ENCODE assay signal across 20 cellular contexts in the genomic region with DNA sequence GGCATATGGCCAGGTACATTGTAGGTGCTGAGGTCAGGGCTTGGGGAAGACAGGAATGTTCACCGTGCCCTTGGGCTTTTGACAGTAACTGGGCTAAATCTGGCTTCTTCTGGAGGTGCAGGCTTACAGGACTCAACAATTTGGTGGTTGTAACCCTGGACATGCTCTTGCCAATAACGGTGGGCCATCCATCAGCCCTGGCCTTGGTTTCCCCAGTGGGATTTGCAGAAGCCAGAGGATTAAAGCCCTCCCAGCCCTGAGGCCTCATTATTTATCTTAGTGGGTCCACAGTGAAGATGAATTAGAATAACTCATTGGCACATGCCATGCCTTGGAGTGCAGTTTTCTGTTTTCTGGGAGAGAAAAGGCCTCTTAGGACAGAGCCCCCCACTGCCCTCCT. TPM values are rescaled to one million over a fixed set of nuclear protein-coding genes. Genes with fewer than 3 reads are reported as not detected.
DNase-seq lines count a peak whose midpoint lies in the region; ATAC-seq and TF ChIP-seq lines count a peak whose summit lies in the region.
"Had no signal": no experiment of that assay in that cellular context is flagged by ENCODE, and none has a peak within 500 bp of the region (broad histone marks: within the 10 kb centered on the region; RNA-seq: fewer than 3 reads in every experiment).

No MANE protein-coding gene starts in this region.

- DNase-seq in HL-60 (ENCODE audit: low read depth in 1 of 2, low spot score in 1 of 2), result no peak
- no peak for DNase-seq in natural killer cell
- DNase-seq in T1000 (lab: John Stamatoyannopoulos, UW), result no peak
- DNase-seq in T-helper 2 cell treated with Interferon-gamma antibody and Interleukin-4, amounts not matched to agents 5 μg/mL and 100 μg/mL, for 36 hours (ENCODE audit: low spot score), result no peak
- DNase-seq in transverse colon, result no peak
- DNase-seq: EL; endodermal cell; esophagus squamous epithelium; gastrocnemius medialis; hippocampal formation; NCI-H1694; stimulated activated naive CD4-positive, alpha-beta T cell treated with Interleukin-2 at 50 U/mL for 16 hours had no signal

- peak overlapping the region; percentile 82 for H3K4me3 Mint-ChIP-seq in natural killer cell
- H3K4me3 Mint-ChIP-seq in T-helper 2 cell treated with Interferon-gamma antibody and Interleukin-4, amounts not matched to agents 5 μg/mL and 100 μg/mL, for 36 hours, result no peak overlapping the region
- H3K4me3 Mint-ChIP-seq: endodermal cell had no signal

- 82% methylated on average over 2 of the region's 2 CpGs; no CpG with 5 or more reads in 1 of the 2 donors for WGBS in transverse colon (ENCODE audit: low coverage in 1 of 2), 2 donors

- peaks cover 47 to 60% of the 10 kb centered on the region in 2 donors for H3K27me3 Mint-ChIP-seq in natural killer cell (ENCODE audit: low read depth in 2 of 2)
- peaks cover 30% of the 10 kb centered on the region for H3K27me3 Mint-ChIP-seq in T-helper 2 cell treated with Interferon-gamma antibody and Interleukin-4, amounts not matched to agents 5 μg/mL and 100 μg/mL, for 36 hours (ENCODE audit: low read depth)

- peaks cover 80% of the 10 kb centered on the region in 2 donors for H3K4me1 Mint-ChIP-seq in natural killer cell
- H3K4me1 Mint-ChIP-seq in T-helper 2 cell treated with Interferon-gamma antibody and Interleukin-4, amounts not matched to agents 5 μg/mL and 100 μg/mL, for 36 hours (ENCODE audit: low read depth), result peaks cover 42% of the 10 kb centered on the region

- TF ChIP-seq EP300 in transverse colon (IDR thresholded peaks at IDR 0.05; ENCODE audit: low read depth), result no peak

- in situ Hi-C loops in transverse colon (cut with MboI; ENCODE audit: low pct_ligation_motif_present in 1 of 4, low pct_unique_long_range_greater_than_20kb in 1 of 4, low sequenced_read_pairs in 3 of 4), result no loop called here

- no peaks in the 10 kb centered on the region for H3K9me3 ChIP-seq in transverse colon
- H3K9me3 ChIP-seq: esophagus squamous epithelium, gastrocnemius medialis, mucosa of descending colon, thoracic aorta had no signal

- no peaks in the 10 kb centered on the region for H3K9me3 Mint-ChIP-seq in natural killer cell
- peaks cover 18% of the 10 kb centered on the region for H3K9me3 Mint-ChIP-seq in T-helper 2 cell treated with Interferon-gamma antibody and Interleukin-4, amounts not matched to agents 5 μg/mL and 100 μg/mL, for 36 hours

- H3K36me3 ChIP-seq in transverse colon, result no peaks in the 10 kb centered on the region
- H3K36me3 ChIP-seq: esophagus squamous epithelium, gastrocnemius medialis, thoracic aorta had no signal

- no peak for ATAC-seq in natural killer cell
- ATAC-seq in SK-N-SH treated with all-trans-retinoic acid at 6 μM for 48 hours, result no peak
- ATAC-seq: gastrocnemius medialis had no signal

- no peak overlapping the region for H3K4me3 ChIP-seq in HL-60 (replicated peaks; ENCODE audit: insufficient read depth, low read length)
- no peak overlapping the region for H3K4me3 ChIP-seq in transverse colon
- H3K4me3 ChIP-seq: gastrocnemius medialis, mucosa of descending colon, smooth muscle cell, thoracic aorta had no signal

- no peaks in the 10 kb centered on the region for H3K27me3 ChIP-seq in HL-60 (ENCODE audit: insufficient read depth, poor library complexity, severe bottlenecking)
- H3K27me3 ChIP-seq in transverse colon, result no peaks in the 10 kb centered on the region
- H3K27me3 ChIP-seq: gastrocnemius medialis had no signal

- TF ChIP-seq CTCF in C4-2B (conservative IDR thresholded peaks at IDR 0.05), result no peak
- TF ChIP-seq CTCF in HL-60 (IDR thresholded peaks at IDR 0.05; ENCODE audit: insufficient read depth, low read length), result no peak
- TF ChIP-seq CTCF in VCaP (conservative IDR thresholded peaks at IDR 0.05), result no peak
- no peak for TF ChIP-seq CTCF in natural killer cell (IDR thresholded peaks at IDR 0.05)
- TF ChIP-seq CTCF in transverse colon (IDR thresholded peaks at IDR 0.05), result no peak

- no peak for TF ChIP-seq POLR2A in transverse colon (IDR thresholded peaks at IDR 0.05)

- no peaks in the 10 kb centered on the region for H3K36me3 Mint-ChIP-seq in natural killer cell
- peaks cover 17% of the 10 kb centered on the region for H3K36me3 Mint-ChIP-seq in T-helper 2 cell treated with Interferon-gamma antibody and Interleukin-4, amounts not matched to agents 5 μg/mL and 100 μg/mL, for 36 hours (ENCODE audit: low read depth)

- H3K27ac ChIP-seq in C4-2B (peak overlapping the region; percentile 59), HL-60 (replicated peaks) (peak overlapping the region; percentile 47), VCaP (peak overlapping the region; percentile 87), transverse colon (no peak overlapping the region)
- H3K27ac ChIP-seq: gastrocnemius medialis, thoracic aorta had no signal

- peaks cover 12 to 30% (median 21%) of the 10 kb centered on the region in 4 donors for H3K4me1 ChIP-seq in transverse colon
- H3K4me1 ChIP-seq: gastrocnemius medialis had no signal

- intact Hi-C loops in natural killer cell (cut with micrococcal nuclease), result loop anchor here (1.0 to 2.0 kb wide), 5 partner anchors 8 to 111 kb away; a partner anchor contains a TSS
- intact Hi-C loops in transverse colon (cut with DNase I; ENCODE audit: low total_unique reads), result no loop called here

- peak overlapping the region in 1 of 2 donors; percentile 74 for H3K27ac Mint-ChIP-seq in natural killer cell
- H3K27ac Mint-ChIP-seq in T-helper 2 cell treated with Interferon-gamma antibody and Interleukin-4, amounts not matched to agents 5 μg/mL and 100 μg/mL, for 36 hours, result no peak overlapping the region
- H3K27ac Mint-ChIP-seq: activated naive CD8-positive, alpha-beta T cell treated with anti-CD3 and anti-CD28 coated beads, Interleukin-2, amount 10 ng/mL, durations not matched to agents 7 days and 5 days; endodermal cell had no signal

TF ChIP-seq in SK-N-SH treated with all-trans-retinoic acid at 6 μM for 48 hours, 23 proteins besides CTCF, POLR2A, EP300 and RAD21 (continues in another document):
- TF ChIP-seq RARB (CRISPR knock-in tag; IDR thresholded peaks at IDR 0.05), result no peak
- no peak for TF ChIP-seq BACH2 (CRISPR knock-in tag; IDR thresholded peaks at IDR 0.05; ENCODE audit: borderline replicate concordance)
- TF ChIP-seq ZFP30 (CRISPR knock-in tag; IDR thresholded peaks at IDR 0.05), result no peak
- no peak for TF ChIP-seq ZNF8 (CRISPR knock-in tag; IDR thresholded peaks at IDR 0.05)
- no peak for TF ChIP-seq ZNF565 (CRISPR knock-in tag; conservative IDR thresholded peaks at IDR 0.05; ENCODE audit: low read depth)
- TF ChIP-seq, protein P1, sequence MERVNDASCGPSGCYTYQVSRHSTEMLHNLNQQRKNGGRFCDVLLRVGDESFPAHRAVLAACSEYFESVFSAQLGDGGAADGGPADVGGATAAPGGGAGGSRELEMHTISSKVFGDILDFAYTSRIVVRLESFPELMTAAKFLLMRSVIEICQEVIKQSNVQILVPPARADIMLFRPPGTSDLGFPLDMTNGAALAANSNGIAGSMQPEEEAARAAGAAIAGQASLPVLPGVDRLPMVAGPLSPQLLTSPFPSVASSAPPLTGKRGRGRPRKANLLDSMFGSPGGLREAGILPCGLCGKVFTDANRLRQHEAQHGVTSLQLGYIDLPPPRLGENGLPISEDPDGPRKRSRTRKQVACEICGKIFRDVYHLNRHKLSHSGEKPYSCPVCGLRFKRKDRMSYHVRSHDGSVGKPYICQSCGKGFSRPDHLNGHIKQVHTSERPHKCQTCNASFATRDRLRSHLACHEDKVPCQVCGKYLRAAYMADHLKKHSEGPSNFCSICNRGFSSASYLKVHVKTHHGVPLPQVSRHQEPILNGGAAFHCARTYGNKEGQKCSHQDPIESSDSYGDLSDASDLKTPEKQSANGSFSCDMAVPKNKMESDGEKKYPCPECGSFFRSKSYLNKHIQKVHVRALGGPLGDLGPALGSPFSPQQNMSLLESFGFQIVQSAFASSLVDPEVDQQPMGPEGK (CRISPR knock-in tag; IDR thresholded peaks at IDR 0.05; ENCODE audit: borderline replicate concordance), result no peak
- TF ChIP-seq CSDC2 (CRISPR knock-in tag; IDR thresholded peaks at IDR 0.05), result no peak
- no peak for TF ChIP-seq GLIS3 (CRISPR knock-in tag; IDR thresholded peaks at IDR 0.05)
- TF ChIP-seq, protein P2, sequence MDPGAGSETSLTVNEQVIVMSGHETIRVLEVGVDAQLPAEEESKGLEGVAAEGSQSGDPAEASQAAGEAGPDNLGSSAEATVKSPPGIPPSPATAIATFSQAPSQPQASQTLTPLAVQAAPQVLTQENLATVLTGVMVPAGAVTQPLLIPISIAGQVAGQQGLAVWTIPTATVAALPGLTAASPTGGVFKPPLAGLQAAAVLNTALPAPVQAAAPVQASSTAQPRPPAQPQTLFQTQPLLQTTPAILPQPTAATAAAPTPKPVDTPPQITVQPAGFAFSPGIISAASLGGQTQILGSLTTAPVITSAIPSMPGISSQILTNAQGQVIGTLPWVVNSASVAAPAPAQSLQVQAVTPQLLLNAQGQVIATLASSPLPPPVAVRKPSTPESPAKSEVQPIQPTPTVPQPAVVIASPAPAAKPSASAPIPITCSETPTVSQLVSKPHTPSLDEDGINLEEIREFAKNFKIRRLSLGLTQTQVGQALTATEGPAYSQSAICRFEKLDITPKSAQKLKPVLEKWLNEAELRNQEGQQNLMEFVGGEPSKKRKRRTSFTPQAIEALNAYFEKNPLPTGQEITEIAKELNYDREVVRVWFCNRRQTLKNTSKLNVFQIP (CRISPR knock-in tag; IDR thresholded peaks at IDR 0.05; ENCODE audit: borderline replicate concordance, low read depth), result no peak
- TF ChIP-seq TOX (CRISPR knock-in tag; IDR thresholded peaks at IDR 0.05; ENCODE audit: borderline replicate concordance), result no peak
- TF ChIP-seq PPARA (CRISPR knock-in tag; IDR thresholded peaks at IDR 0.05; ENCODE audit: borderline replicate concordance), result no peak
- TF ChIP-seq ZFP3 (CRISPR knock-in tag; IDR thresholded peaks at IDR 0.05), result no peak
- TF ChIP-seq, protein P3, sequence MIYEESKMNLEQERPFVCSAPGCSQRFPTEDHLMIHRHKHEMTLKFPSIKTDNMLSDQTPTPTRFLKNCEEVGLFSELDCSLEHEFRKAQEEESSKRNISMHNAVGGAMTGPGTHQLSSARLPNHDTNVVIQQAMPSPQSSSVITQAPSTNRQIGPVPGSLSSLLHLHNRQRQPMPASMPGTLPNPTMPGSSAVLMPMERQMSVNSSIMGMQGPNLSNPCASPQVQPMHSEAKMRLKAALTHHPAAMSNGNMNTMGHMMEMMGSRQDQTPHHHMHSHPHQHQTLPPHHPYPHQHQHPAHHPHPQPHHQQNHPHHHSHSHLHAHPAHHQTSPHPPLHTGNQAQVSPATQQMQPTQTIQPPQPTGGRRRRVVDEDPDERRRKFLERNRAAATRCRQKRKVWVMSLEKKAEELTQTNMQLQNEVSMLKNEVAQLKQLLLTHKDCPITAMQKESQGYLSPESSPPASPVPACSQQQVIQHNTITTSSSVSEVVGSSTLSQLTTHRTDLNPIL (CRISPR knock-in tag; IDR thresholded peaks at IDR 0.05; ENCODE audit: low read depth), result no peak
- no peak for TF ChIP-seq ISL1 (CRISPR knock-in tag; IDR thresholded peaks at IDR 0.05)

RNA-seq across cellular contexts. Expression of a gene that starts 44.0 kb away (rescaled TPM):
- total RNA-seq in natural killer cell, result 1 to 10 TPM in 2 of 3 donors, under 1 TPM in 1; 0.93 to 1.8 (median 1.2) TPM
- total RNA-seq in transverse colon, result 10 to 100 TPM in 2 of 4 donors, 1 to 10 TPM in 2; 1.5 to 15.7 (median 6.8) TPM
- total RNA-seq: renal cortical epithelial cell had no signal

Comparison
In these comparisons a context has a peak if more than half of its experiments do, and no peak if none do; other contexts are left out.
1. H3K27ac ChIP-seq: peak in C4-2B (single experiment), HL-60 (single experiment) and VCaP (single experiment); none in transverse colon (0 of 4).